ENCODE assay signal across 32 cellular contexts in genomic region chr22:39627865-39628562, GRCh38. TPM values are rescaled to one million over a fixed set of nuclear protein-coding genes. Genes with fewer than 3 reads are reported as not detected.
"Had no signal": no experiment of that assay in that cellular context is flagged by ENCODE, and none has a peak within 500 bp of the region (broad histone marks: within the 10 kb centered on the region; RNA-seq: fewer than 3 reads in every experiment).

No MANE protein-coding gene starts in this region.

- H3K27ac Mint-ChIP-seq: activated CD4-positive, alpha-beta memory T cell treated with anti-CD3 and anti-CD28 coated beads for 36 hours; activated naive CD8-positive, alpha-beta T cell treated with anti-CD3 and anti-CD28 coated beads, Interleukin-2, amount 50 U/mL, for 24 hours had no signal

- H3K36me3 ChIP-seq: ascending aorta, Peyer's patch, SJSA1 had no signal

- H3K4me3 Mint-ChIP-seq: activated CD4-positive, alpha-beta memory T cell treated with anti-CD3 and anti-CD28 coated beads for 36 hours; activated CD4-positive, alpha-beta T cell treated with anti-CD3 and anti-CD28 coated beads, Interleukin-2, amount 10 ng/mL, durations not matched to agents 7 days and 5 days; activated naive CD8-positive, alpha-beta T cell treated with anti-CD3 and anti-CD28 coated beads, Interleukin-2, amount 50 U/mL, for 24 hours; activated T-cell treated with anti-CD3 and anti-CD28 coated beads, Interleukin-2, amount 50 U/mL, for 4 hours; T-helper 17 cell had no signal

- H3K9me3 Mint-ChIP-seq: activated CD4-positive, alpha-beta memory T cell treated with anti-CD3 and anti-CD28 coated beads for 36 hours; activated CD4-positive, alpha-beta T cell treated with anti-CD3 and anti-CD28 coated beads, Interleukin-2, amount 10 ng/mL, durations not matched to agents 7 days and 5 days; activated naive CD4-positive, alpha-beta T cell treated with anti-CD3 and anti-CD28 coated beads, Interleukin-2, amount 50 U/mL, for 72 hours; activated naive CD8-positive, alpha-beta T cell treated with anti-CD3 and anti-CD28 coated beads, Interleukin-2, amount 50 U/mL, for 24 hours; activated T-cell treated with anti-CD3 and anti-CD28 coated beads, Interleukin-2, amount 50 U/mL, for 4 hours had no signal

- H3K9me3 ChIP-seq: ascending aorta, body of pancreas, Peyer's patch had no signal

- H3K4me3 ChIP-seq: ascending aorta, body of pancreas, Peyer's patch, SJSA1 had no signal

- FAIRE-seq: bronchial epithelial cell, TTC549 had no signal

- H3K27me3 ChIP-seq: ascending aorta, body of pancreas, Peyer's patch had no signal

- H3K27ac ChIP-seq: ascending aorta, body of pancreas, Peyer's patch, RWPE1, SJSA1 had no signal

- H3K4me1 ChIP-seq: ascending aorta, body of pancreas, Peyer's patch, SJSA1 had no signal

- DNase-seq: activated CD4-positive, alpha-beta memory T cell treated with anti-CD3 and anti-CD28 coated beads for 36 hours; activated CD4-positive, alpha-beta T cell treated with anti-CD3 and anti-CD28 coated beads, Interleukin-2, amount 10 ng/mL, durations not matched to agents 7 days and 5 days; activated CD4-positive, CD25-positive, alpha-beta regulatory T cell; activated CD8-positive, alpha-beta memory T cell treated with anti-CD3 and anti-CD28 coated beads for 24 hours; activated effector memory CD4-positive, alpha-beta T cell treated with anti-CD3 and anti-CD28 coated beads, Interleukin-2, amount 50 U/mL, for 16 hours; activated naive CD4-positive, alpha-beta T cell treated with Interleukin-2 at 50 U/mL for 16 hours; activated naive CD8-positive, alpha-beta T cell treated with anti-CD3 and anti-CD28 coated beads, Interleukin-2, amount 50 U/mL, for 24 hours; activated T-cell treated with anti-CD3 and anti-CD28 coated beads, Interleukin-2, amount 50 U/mL, for 4 hours; amniotic stem cell; body of pancreas; central memory CD4-positive, alpha-beta T cell; KG1; NCI-H1048; NCI-H1930; NCI-H2171; NCI-H2227 treated with DMSO at 0.1 percent for 48 hours; NCI-H446 treated with DMSO at 0.1 percent for 48 hours; NCI-H524 treated with DMSO at 0.1 percent for 48 hours; NCI-H748 treated with DMSO at 0.1 percent for 48 hours; NK-92 treated with Interleukin-12 subunit alpha and Interleukin-12 subunit beta, amount 100 ng/mL, for 24 hours; OCI-M1; Peyer's patch; SHP77; T-helper 17 cell; T-helper 9 cell had no signal

- ATAC-seq: activated naive CD4-positive, alpha-beta T cell treated with anti-CD3 and anti-CD28 coated beads, Interleukin-2, amount 50 U/mL, for 72 hours; activated naive CD8-positive, alpha-beta T cell treated with anti-CD3 and anti-CD28 coated beads, Interleukin-2, amount 50 U/mL, for 24 hours; activated T-cell treated with anti-CD3 and anti-CD28 coated beads, Interleukin-2, amount 50 U/mL, for 4 hours; body of pancreas; T-helper 17 cell had no signal

- H3K36me3 Mint-ChIP-seq: activated CD4-positive, alpha-beta memory T cell treated with anti-CD3 and anti-CD28 coated beads for 36 hours; activated naive CD4-positive, alpha-beta T cell treated with anti-CD3 and anti-CD28 coated beads, Interleukin-2, amount 50 U/mL, for 72 hours had no signal

RNA-seq across cellular contexts. Expression of gene CACNA1I, which starts 57.5 kb away (rescaled TPM):
- total RNA-seq: ascending aorta, bronchial epithelial cell, LHCN-M2 had no signal
